25 cellular contexts compared by ENCODE assay signal in genomic region chr10:99631496-99631895, GRCh38. TPM values are rescaled to one million over a fixed set of nuclear protein-coding genes. Genes with fewer than 3 reads are reported as not detected.
A peak's percentile ranks its signal among the peaks of the same experiment; 100 is the strongest.
DNase-seq lines count a peak whose midpoint lies in the region; ATAC-seq and TF ChIP-seq lines count a peak whose summit lies in the region.
"Had no signal": no experiment of that assay in that cellular context is flagged by ENCODE, and none has a peak within 500 bp of the region (broad histone marks: within the 10 kb centered on the region; RNA-seq: fewer than 3 reads in every experiment).

No MANE protein-coding gene starts in this region.

- ATAC-seq in HG03097 (IDR thresholded peaks at IDR 0.05; ENCODE audit: low FRiP score, unreplicated experiment), result no peak
- ATAC-seq: activated T-helper 17 cell treated with anti-CD3 and anti-CD28 coated beads, Interleukin-2, amount 50 U/mL, for 72 hours; GM23338 had no signal

- H3K27ac ChIP-seq in epithelial cell of prostate, result peak overlapping the region; percentile 69
- H3K27ac ChIP-seq: ascending aorta; BLaER1 treated with 17β-estradiol and CSF1 and Interleukin-3, amounts not matched to agents 10 nM and 100 nM; parathyroid adenoma; stomach had no signal

- TF ChIP-seq POLR2A in erythroblast (IDR thresholded peaks at IDR 0.05; ENCODE audit: low read length), result no peak

- DNase-seq in AG20443 (ENCODE audit: low spot score), result peak; percentile 37
- peak; percentile 35 for DNase-seq in LHCN-M2 (ENCODE audit: low read depth)
- no peak for DNase-seq in epithelial cell of prostate (ENCODE audit: low read depth, low spot score)
- DNase-seq in kidney tubule cell (ENCODE audit: low spot score), result peak; percentile 24
- no peak for DNase-seq in NCI-H82 treated with DMSO at 0.1 percent for 48 hours (lab: John Stamatoyannopoulos, UW; ENCODE audit: unreplicated experiment)
- no peak for DNase-seq in erythroblast (lab: John Stamatoyannopoulos, UW)
- no peak for DNase-seq in NCI-H345 (lab: John Stamatoyannopoulos, UW)
- DNase-seq: activated CD4-positive, alpha-beta T cell treated with anti-CD3 and anti-CD28 coated beads, Interleukin-2, amount 50 U/mL, for 48 hours; activated CD4-positive, CD25-positive, alpha-beta regulatory T cell; central memory CD4-positive, alpha-beta T cell; endodermal cell; GDM1; NCI-H1105 treated with DMSO at 0.1 percent for 48 hours; NCI-H2081; NCI-H748 treated with DMSO at 0.1 percent for 48 hours; stimulated activated CD4-positive, alpha-beta T cell treated with anti-CD3 and anti-CD28 coated beads, Interleukin-1b, Interleukin-23, amount 100 ng/mL, for 48 hours; stimulated activated CD8-positive, alpha-beta memory T cell treated with anti-CD3 and anti-CD28 coated beads, Interleukin-4, amount 100 ng/mL, for 48 hours; stomach; T-helper 1 cell had no signal

RNA-seq across cellular contexts. Expression of gene SLC25A28, which starts 11.3 kb away (rescaled TPM):
- total RNA-seq in LHCN-M2 (2014; rRNA removed), result 15.9 and 16.0 TPM in 2 replicates
- 17.5 TPM for polyA plus RNA-seq in LHCN-M2 (2012)

RNA-seq across cellular contexts. Expression of gene ENTPD7, which starts 27.8 kb away (rescaled TPM):
- 7.4 and 8.0 TPM in 2 replicates for total RNA-seq in LHCN-M2 (2014; rRNA removed)
- polyA plus RNA-seq in LHCN-M2 (2012), result 3.1 TPM

Comparison
In these comparisons a context has a peak if more than half of its experiments do, and no peak if none do; other contexts are left out.
1. DNase-seq: peak in AG20443 (single experiment), LHCN-M2 (single experiment) and kidney tubule cell (single experiment); none in epithelial cell of prostate (single experiment), NCI-H82 treated with DMSO at 0.1 percent for 48 hours (single experiment), erythroblast (0 of 2) and NCI-H345 (single experiment).